9 cellular contexts compared by ENCODE assay signal in genomic region chr6:162730502-162730901, GRCh38. TPM values are rescaled to one million over a fixed set of nuclear protein-coding genes. Genes with fewer than 3 reads are reported as not detected.
"Had no signal": no experiment of that assay in that cellular context is flagged by ENCODE, and none has a peak within 500 bp of the region (broad histone marks: within the 10 kb centered on the region; RNA-seq: fewer than 3 reads in every experiment).

No MANE protein-coding gene starts in this region.

- H3K27ac ChIP-seq: HL-60, KMS-11 had no signal

- ATAC-seq: HepG2 had no signal

- H3K27me3 Mint-ChIP-seq: IgD-negative memory B cell had no signal

- H3K9ac ChIP-seq: KMS-11 had no signal

- DNase-seq: IMR-90, KBM-7, KG1 had no signal

- FAIRE-seq: HepG2, HTR-8/SVneo had no signal

- H3K36me3 Mint-ChIP-seq: IgD-negative memory B cell had no signal

- H3K4me3 Mint-ChIP-seq: IgD-negative memory B cell had no signal

- H3K4me2 ChIP-seq: KMS-11 had no signal

RNA-seq across cellular contexts. Expression of gene PACRG, which starts 2.7 kb away (rescaled TPM):
- total RNA-seq: HT1080, IMR-90 had no signal
- polyA plus RNA-seq: HepG2, IgD-negative memory B cell, IMR-90 had no signal

RNA-seq across cellular contexts. Expression of gene PRKN, which starts 2.9 kb away (rescaled TPM):
- total RNA-seq: HT1080 had no signal
